1 cellular context compared by ENCODE assay signal in the genomic region with DNA sequence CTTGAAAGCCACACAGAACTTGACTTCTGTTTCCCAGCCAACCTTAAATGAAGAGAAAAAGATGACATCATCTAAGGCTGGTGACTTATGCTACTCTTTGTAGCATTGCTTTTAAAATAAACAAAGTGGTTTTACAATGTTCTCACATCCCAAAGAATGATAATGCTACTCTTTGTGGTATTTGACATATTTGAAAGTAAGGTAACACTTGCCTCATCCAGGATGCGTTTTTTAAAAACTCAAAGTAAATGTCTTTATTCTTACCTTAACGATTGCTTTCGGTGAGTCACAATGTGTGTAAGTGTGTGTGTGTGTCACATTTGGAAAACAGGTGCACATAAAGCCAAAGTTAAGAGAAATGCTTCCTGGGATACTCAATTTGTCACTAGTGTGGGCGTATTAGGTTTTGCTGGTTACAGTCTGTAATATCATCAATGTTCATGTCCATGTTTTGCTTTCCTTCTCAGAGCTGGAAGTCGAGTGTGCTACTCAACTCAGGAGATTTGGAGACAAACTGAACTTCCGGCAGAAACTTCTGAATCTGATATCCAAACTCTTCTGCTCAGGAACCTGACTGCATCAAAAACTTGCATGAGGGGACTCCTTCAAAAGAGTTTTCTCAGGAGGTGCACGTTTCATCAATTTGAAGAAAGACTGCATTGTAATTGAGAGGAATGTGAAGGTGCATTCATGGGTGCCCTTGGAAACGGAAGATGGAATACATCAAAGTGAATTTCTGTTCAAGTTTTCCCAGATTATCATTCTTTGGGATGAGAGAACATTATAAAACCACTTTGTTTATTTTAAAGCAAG.
TF ChIP-seq lines count a peak whose summit lies in the region.

No MANE protein-coding gene starts in this region.

TF ChIP-seq in GM12878, 131 proteins besides CTCF, POLR2A, EP300 and RAD21 (continued from another document and continues in another):
- TF ChIP-seq SPI1 (IDR thresholded peaks at IDR 0.05; ENCODE audit: borderline replicate concordance, insufficient read depth, low read depth, low read length) = no peak
- TF ChIP-seq, protein P1, sequence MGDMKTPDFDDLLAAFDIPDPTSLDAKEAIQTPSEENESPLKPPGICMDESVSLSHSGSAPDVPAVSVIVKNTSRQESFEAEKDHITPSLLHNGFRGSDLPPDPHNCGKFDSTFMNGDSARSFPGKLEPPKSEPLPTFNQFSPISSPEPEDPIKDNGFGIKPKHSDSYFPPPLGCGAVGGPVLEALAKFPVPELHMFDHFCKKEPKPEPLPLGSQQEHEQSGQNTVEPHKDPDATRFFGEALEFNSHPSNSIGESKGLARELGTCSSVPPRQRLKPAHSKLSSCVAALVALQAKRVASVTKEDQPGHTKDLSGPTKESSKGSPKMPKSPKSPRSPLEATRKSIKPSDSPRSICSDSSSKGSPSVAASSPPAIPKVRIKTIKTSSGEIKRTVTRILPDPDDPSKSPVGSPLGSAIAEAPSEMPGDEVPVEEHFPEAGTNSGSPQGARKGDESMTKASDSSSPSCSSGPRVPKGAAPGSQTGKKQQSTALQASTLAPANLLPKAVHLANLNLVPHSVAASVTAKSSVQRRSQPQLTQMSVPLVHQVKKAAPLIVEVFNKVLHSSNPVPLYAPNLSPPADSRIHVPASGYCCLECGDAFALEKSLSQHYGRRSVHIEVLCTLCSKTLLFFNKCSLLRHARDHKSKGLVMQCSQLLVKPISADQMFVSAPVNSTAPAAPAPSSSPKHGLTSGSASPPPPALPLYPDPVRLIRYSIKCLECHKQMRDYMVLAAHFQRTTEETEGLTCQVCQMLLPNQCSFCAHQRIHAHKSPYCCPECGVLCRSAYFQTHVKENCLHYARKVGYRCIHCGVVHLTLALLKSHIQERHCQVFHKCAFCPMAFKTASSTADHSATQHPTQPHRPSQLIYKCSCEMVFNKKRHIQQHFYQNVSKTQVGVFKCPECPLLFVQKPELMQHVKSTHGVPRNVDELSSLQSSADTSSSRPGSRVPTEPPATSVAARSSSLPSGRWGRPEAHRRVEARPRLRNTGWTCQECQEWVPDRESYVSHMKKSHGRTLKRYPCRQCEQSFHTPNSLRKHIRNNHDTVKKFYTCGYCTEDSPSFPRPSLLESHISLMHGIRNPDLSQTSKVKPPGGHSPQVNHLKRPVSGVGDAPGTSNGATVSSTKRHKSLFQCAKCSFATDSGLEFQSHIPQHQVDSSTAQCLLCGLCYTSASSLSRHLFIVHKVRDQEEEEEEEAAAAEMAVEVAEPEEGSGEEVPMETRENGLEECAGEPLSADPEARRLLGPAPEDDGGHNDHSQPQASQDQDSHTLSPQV (IDR thresholded peaks at IDR 0.05) = no peak
- no peak; the same call in 1 of the 2 replicates for TF ChIP-seq TCF7 (IDR thresholded peaks at IDR 0.05; ENCODE audit: borderline replicate concordance)
- TF ChIP-seq, protein P2, sequence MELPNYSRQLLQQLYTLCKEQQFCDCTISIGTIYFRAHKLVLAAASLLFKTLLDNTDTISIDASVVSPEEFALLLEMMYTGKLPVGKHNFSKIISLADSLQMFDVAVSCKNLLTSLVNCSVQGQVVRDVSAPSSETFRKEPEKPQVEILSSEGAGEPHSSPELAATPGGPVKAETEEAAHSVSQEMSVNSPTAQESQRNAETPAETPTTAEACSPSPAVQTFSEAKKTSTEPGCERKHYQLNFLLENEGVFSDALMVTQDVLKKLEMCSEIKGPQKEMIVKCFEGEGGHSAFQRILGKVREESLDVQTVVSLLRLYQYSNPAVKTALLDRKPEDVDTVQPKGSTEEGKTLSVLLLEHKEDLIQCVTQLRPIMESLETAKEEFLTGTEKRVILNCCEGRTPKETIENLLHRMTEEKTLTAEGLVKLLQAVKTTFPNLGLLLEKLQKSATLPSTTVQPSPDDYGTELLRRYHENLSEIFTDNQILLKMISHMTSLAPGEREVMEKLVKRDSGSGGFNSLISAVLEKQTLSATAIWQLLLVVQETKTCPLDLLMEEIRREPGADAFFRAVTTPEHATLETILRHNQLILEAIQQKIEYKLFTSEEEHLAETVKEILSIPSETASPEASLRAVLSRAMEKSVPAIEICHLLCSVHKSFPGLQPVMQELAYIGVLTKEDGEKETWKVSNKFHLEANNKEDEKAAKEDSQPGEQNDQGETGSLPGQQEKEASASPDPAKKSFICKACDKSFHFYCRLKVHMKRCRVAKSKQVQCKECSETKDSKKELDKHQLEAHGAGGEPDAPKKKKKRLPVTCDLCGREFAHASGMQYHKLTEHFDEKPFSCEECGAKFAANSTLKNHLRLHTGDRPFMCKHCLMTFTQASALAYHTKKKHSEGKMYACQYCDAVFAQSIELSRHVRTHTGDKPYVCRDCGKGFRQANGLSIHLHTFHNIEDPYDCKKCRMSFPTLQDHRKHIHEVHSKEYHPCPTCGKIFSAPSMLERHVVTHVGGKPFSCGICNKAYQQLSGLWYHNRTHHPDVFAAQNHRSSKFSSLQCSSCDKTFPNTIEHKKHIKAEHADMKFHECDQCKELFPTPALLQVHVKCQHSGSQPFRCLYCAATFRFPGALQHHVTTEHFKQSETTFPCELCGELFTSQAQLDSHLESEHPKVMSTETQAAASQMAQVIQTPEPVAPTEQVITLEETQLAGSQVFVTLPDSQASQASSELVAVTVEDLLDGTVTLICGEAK (IDR thresholded peaks at IDR 0.05; ENCODE audit: borderline replicate concordance) = no peak
- TF ChIP-seq, protein P3, sequence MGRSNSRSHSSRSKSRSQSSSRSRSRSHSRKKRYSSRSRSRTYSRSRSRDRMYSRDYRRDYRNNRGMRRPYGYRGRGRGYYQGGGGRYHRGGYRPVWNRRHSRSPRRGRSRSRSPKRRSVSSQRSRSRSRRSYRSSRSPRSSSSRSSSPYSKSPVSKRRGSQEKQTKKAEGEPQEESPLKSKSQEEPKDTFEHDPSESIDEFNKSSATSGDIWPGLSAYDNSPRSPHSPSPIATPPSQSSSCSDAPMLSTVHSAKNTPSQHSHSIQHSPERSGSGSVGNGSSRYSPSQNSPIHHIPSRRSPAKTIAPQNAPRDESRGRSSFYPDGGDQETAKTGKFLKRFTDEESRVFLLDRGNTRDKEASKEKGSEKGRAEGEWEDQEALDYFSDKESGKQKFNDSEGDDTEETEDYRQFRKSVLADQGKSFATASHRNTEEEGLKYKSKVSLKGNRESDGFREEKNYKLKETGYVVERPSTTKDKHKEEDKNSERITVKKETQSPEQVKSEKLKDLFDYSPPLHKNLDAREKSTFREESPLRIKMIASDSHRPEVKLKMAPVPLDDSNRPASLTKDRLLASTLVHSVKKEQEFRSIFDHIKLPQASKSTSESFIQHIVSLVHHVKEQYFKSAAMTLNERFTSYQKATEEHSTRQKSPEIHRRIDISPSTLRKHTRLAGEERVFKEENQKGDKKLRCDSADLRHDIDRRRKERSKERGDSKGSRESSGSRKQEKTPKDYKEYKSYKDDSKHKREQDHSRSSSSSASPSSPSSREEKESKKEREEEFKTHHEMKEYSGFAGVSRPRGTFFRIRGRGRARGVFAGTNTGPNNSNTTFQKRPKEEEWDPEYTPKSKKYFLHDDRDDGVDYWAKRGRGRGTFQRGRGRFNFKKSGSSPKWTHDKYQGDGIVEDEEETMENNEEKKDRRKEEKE (IDR thresholded peaks at IDR 0.05) = no peak
- TF ChIP-seq, protein P4, sequence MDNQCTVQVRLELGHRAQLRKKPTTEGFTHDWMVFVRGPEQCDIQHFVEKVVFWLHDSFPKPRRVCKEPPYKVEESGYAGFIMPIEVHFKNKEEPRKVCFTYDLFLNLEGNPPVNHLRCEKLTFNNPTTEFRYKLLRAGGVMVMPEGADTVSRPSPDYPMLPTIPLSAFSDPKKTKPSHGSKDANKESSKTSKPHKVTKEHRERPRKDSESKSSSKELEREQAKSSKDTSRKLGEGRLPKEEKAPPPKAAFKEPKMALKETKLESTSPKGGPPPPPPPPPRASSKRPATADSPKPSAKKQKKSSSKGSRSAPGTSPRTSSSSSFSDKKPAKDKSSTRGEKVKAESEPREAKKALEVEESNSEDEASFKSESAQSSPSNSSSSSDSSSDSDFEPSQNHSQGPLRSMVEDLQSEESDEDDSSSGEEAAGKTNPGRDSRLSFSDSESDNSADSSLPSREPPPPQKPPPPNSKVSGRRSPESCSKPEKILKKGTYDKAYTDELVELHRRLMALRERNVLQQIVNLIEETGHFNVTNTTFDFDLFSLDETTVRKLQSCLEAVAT (IDR thresholded peaks at IDR 0.05) = peak; percentile 66
- TF ChIP-seq, protein P5, sequence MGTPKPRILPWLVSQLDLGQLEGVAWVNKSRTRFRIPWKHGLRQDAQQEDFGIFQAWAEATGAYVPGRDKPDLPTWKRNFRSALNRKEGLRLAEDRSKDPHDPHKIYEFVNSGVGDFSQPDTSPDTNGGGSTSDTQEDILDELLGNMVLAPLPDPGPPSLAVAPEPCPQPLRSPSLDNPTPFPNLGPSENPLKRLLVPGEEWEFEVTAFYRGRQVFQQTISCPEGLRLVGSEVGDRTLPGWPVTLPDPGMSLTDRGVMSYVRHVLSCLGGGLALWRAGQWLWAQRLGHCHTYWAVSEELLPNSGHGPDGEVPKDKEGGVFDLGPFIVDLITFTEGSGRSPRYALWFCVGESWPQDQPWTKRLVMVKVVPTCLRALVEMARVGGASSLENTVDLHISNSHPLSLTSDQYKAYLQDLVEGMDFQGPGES (IDR thresholded peaks at IDR 0.05) = no peak
- 0 out of 2 replicates have a peak, but pooled peaks have one; percentile 81 for TF ChIP-seq LARP7 (IDR thresholded peaks at IDR 0.05)
- peak in 1 of 2 experiments; percentile 45; a peak in 1 of 4 replicates for TF ChIP-seq BHLHE40 (IDR thresholded peaks at IDR 0.05; ENCODE audit: borderline replicate concordance in 1 of 2, low read depth in 2 of 2, low read length in 1 of 2)
- no peak for TF ChIP-seq NFXL1 (IDR thresholded peaks at IDR 0.05; ENCODE audit: borderline replicate concordance)
- no peak for TF ChIP-seq CREB1 (IDR thresholded peaks at IDR 0.05; ENCODE audit: low read depth)
- TF ChIP-seq, protein P6, sequence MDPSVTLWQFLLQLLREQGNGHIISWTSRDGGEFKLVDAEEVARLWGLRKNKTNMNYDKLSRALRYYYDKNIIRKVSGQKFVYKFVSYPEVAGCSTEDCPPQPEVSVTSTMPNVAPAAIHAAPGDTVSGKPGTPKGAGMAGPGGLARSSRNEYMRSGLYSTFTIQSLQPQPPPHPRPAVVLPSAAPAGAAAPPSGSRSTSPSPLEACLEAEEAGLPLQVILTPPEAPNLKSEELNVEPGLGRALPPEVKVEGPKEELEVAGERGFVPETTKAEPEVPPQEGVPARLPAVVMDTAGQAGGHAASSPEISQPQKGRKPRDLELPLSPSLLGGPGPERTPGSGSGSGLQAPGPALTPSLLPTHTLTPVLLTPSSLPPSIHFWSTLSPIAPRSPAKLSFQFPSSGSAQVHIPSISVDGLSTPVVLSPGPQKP (IDR thresholded peaks at IDR 0.05; ENCODE audit: low read depth, low read length) = no peak
- TF ChIP-seq SMARCA5 (IDR thresholded peaks at IDR 0.05) = no peak
- TF ChIP-seq RFX5 (IDR thresholded peaks at IDR 0.05; ENCODE audit: low read depth, low read length) = no peak
- TF ChIP-seq SIN3A (IDR thresholded peaks at IDR 0.05; ENCODE audit: low read depth, low read length) = peak; percentile 39; the same call in 1 of the 2 replicates
- TF ChIP-seq, protein P7, sequence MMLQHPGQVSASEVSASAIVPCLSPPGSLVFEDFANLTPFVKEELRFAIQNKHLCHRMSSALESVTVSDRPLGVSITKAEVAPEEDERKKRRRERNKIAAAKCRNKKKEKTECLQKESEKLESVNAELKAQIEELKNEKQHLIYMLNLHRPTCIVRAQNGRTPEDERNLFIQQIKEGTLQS (IDR thresholded peaks at IDR 0.05; ENCODE audit: borderline replicate concordance, extremely low read depth, low read depth, low read length) = no peak
- TF ChIP-seq ZNF274 (IDR thresholded peaks at IDR 0.05; ENCODE audit: insufficient read depth, insufficient read length) = no peak
- 0 out of 2 replicates have a peak, but pooled peaks have one; percentile 25 for TF ChIP-seq MXI1 (IDR thresholded peaks at IDR 0.05; ENCODE audit: low read depth, low read length)
- peak; percentile 33; the same call in 1 of the 2 replicates for TF ChIP-seq SMAD5 (IDR thresholded peaks at IDR 0.05; ENCODE audit: low read depth)
- peak; percentile 55 for TF ChIP-seq JUND (IDR thresholded peaks at IDR 0.05; ENCODE audit: low read depth, low read length)
- TF ChIP-seq PAX5 (IDR thresholded peaks at IDR 0.05; ENCODE audit: borderline replicate concordance, low read depth, low read length) = no peak
- no peak for TF ChIP-seq ZNF384 (IDR thresholded peaks at IDR 0.05; ENCODE audit: borderline replicate concordance, low read depth, low read length)
- TF ChIP-seq YBX1 (IDR thresholded peaks at IDR 0.05) = no peak
- TF ChIP-seq, protein P8, sequence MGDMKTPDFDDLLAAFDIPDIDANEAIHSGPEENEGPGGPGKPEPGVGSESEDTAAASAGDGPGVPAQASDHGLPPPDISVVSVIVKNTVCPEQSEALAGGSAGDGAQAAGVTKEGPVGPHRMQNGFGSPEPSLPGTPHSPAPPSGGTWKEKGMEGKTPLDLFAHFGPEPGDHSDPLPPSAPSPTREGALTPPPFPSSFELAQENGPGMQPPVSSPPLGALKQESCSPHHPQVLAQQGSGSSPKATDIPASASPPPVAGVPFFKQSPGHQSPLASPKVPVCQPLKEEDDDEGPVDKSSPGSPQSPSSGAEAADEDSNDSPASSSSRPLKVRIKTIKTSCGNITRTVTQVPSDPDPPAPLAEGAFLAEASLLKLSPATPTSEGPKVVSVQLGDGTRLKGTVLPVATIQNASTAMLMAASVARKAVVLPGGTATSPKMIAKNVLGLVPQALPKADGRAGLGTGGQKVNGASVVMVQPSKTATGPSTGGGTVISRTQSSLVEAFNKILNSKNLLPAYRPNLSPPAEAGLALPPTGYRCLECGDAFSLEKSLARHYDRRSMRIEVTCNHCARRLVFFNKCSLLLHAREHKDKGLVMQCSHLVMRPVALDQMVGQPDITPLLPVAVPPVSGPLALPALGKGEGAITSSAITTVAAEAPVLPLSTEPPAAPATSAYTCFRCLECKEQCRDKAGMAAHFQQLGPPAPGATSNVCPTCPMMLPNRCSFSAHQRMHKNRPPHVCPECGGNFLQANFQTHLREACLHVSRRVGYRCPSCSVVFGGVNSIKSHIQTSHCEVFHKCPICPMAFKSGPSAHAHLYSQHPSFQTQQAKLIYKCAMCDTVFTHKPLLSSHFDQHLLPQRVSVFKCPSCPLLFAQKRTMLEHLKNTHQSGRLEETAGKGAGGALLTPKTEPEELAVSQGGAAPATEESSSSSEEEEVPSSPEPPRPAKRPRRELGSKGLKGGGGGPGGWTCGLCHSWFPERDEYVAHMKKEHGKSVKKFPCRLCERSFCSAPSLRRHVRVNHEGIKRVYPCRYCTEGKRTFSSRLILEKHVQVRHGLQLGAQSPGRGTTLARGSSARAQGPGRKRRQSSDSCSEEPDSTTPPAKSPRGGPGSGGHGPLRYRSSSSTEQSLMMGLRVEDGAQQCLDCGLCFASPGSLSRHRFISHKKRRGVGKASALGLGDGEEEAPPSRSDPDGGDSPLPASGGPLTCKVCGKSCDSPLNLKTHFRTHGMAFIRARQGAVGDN (IDR thresholded peaks at IDR 0.05) = no peak
- TF ChIP-seq, protein P9, sequence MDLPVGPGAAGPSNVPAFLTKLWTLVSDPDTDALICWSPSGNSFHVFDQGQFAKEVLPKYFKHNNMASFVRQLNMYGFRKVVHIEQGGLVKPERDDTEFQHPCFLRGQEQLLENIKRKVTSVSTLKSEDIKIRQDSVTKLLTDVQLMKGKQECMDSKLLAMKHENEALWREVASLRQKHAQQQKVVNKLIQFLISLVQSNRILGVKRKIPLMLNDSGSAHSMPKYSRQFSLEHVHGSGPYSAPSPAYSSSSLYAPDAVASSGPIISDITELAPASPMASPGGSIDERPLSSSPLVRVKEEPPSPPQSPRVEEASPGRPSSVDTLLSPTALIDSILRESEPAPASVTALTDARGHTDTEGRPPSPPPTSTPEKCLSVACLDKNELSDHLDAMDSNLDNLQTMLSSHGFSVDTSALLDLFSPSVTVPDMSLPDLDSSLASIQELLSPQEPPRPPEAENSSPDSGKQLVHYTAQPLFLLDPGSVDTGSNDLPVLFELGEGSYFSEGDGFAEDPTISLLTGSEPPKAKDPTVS (IDR thresholded peaks at IDR 0.05; ENCODE audit: low read depth, low read length) = no peak
- TF ChIP-seq CHD2 (IDR thresholded peaks at IDR 0.05; ENCODE audit: borderline replicate concordance, low read depth, low read length) = 0 out of 2 replicates have a peak, but pooled peaks have one; percentile 54
- TF ChIP-seq RUNX3 (IDR thresholded peaks at IDR 0.05; ENCODE audit: low read length) = no peak
- TF ChIP-seq SUZ12 (IDR thresholded peaks at IDR 0.05; ENCODE audit: unreplicated experiment) = no peak
- TF ChIP-seq STAT1 (conservative IDR thresholded peaks at IDR 0.05) = no peak
- no peak for TF ChIP-seq GABPA (IDR thresholded peaks at IDR 0.05; ENCODE audit: low read depth)
